ENCODE assay signal across 9 cellular contexts in the genomic region with DNA sequence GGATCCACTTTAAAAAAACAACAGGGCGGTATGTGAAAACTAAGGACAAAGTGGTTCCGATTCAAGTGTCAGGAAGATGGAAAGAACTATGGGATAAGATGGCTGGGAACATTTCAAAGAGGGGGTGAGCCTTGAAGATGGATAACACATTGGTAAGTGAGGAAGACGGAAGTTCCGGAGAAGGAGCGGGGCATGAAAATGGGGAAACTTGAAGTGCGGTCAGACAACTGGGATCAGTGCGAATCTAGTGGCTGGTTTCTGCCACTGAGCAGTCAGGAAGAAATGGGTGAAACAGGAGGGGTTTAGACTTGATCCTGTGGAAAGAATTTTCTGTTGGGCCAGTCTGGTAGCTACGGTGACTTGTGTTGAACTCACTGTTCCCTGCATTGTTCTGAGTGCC. TPM values are rescaled to one million over a fixed set of nuclear protein-coding genes. Genes with fewer than 3 reads are reported as not detected.
DNase-seq lines count a peak whose midpoint lies in the region; ATAC-seq and TF ChIP-seq lines count a peak whose summit lies in the region.
"Had no signal": no experiment of that assay in that cellular context is flagged by ENCODE, and none has a peak within 500 bp of the region (broad histone marks: within the 10 kb centered on the region; RNA-seq: fewer than 3 reads in every experiment).

No MANE protein-coding gene starts in this region.

- H3K4me3 Mint-ChIP-seq in T-helper 2 cell treated with Interferon-gamma antibody and Interleukin-4, amounts not matched to agents 5 μg/mL and 100 μg/mL, for 36 hours, result peak overlapping the region; percentile 92
- peak overlapping the region; percentile 87 for H3K4me3 Mint-ChIP-seq in activated CD4-positive, alpha-beta memory T cell treated with anti-CD3 and anti-CD28 coated beads, Interleukin-2, amount 10 ng/mL, durations not matched to agents 7 days and 5 days

- H3K27me3 ChIP-seq in iPS-15b (ENCODE audit: control insufficient read depth, insufficient read depth, low read length), result no peaks in the 10 kb centered on the region
- H3K27me3 ChIP-seq in stomach smooth muscle (ENCODE audit: control insufficient read depth in 1 of 2, insufficient read depth in 2 of 2, low read length in 2 of 2), result no peaks in the 10 kb centered on the region

- no peaks in the 10 kb centered on the region for H3K9me3 ChIP-seq in iPS-15b (ENCODE audit: control insufficient read depth, insufficient read depth, low read length)
- no peaks in the 10 kb centered on the region for H3K9me3 ChIP-seq in stomach smooth muscle (ENCODE audit: control insufficient read depth in 2 of 2, low read length in 2 of 2)

- TF ChIP-seq CTCF in RWPE1 (conservative IDR thresholded peaks at IDR 0.05; ENCODE audit: low read depth), result no peak

- no peaks in the 10 kb centered on the region for H3K4me1 ChIP-seq in iPS-15b (ENCODE audit: control insufficient read depth, insufficient read depth, low read length)
- H3K4me1 ChIP-seq in stomach smooth muscle (ENCODE audit: control insufficient read depth, insufficient read depth, low read length), result peaks cover 23% of the 10 kb centered on the region

- peaks cover 10% of the 10 kb centered on the region for H3K36me3 Mint-ChIP-seq in T-helper 2 cell treated with Interferon-gamma antibody and Interleukin-4, amounts not matched to agents 5 μg/mL and 100 μg/mL, for 36 hours (ENCODE audit: low read depth)
- peaks cover 25% of the 10 kb centered on the region for H3K36me3 Mint-ChIP-seq in activated CD4-positive, alpha-beta memory T cell treated with anti-CD3 and anti-CD28 coated beads, Interleukin-2, amount 10 ng/mL, durations not matched to agents 7 days and 5 days (ENCODE audit: low read depth)

- H3K9ac ChIP-seq in iPS-15b (ENCODE audit: low read depth, low read length), result no peak overlapping the region
- H3K9ac ChIP-seq in stomach smooth muscle (ENCODE audit: low read length in 2 of 2), result peak overlapping the region; percentile 6 to 76

- DNase-seq in T-helper 2 cell treated with Interferon-gamma antibody and Interleukin-4, amounts not matched to agents 5 μg/mL and 100 μg/mL, for 36 hours (ENCODE audit: low spot score), result no peak
- DNase-seq in T-helper 2 cell (no peak), RWPE1 (ENCODE audit: low spot score) (no peak)
- no peak for DNase-seq in activated CD4-positive, alpha-beta memory T cell treated with anti-CD3 and anti-CD28 coated beads, Interleukin-2, amount 10 ng/mL, durations not matched to agents 7 days and 5 days
- no peak for DNase-seq in stimulated activated CD4-positive, alpha-beta T cell treated with anti-CD3 and anti-CD28 coated beads, Interleukin-4, amount 100 ng/mL, for 4 hours
- DNase-seq: SW 1271 had no signal

- H3K4me1 Mint-ChIP-seq in T-helper 2 cell treated with Interferon-gamma antibody and Interleukin-4, amounts not matched to agents 5 μg/mL and 100 μg/mL, for 36 hours (ENCODE audit: low read depth), result peaks cover 45% of the 10 kb centered on the region
- H3K4me1 Mint-ChIP-seq in activated CD4-positive, alpha-beta memory T cell treated with anti-CD3 and anti-CD28 coated beads, Interleukin-2, amount 10 ng/mL, durations not matched to agents 7 days and 5 days, result peaks cover 64% of the 10 kb centered on the region

- ATAC-seq in GM18502 (IDR thresholded peaks at IDR 0.05; ENCODE audit: poor library complexity, unreplicated experiment), result no peak

- peak overlapping the region; percentile 90 for H3K4me3 ChIP-seq in iPS-15b (ENCODE audit: low read depth, low read length)
- peak overlapping the region; percentile 86 to 91 for H3K4me3 ChIP-seq in stomach smooth muscle (ENCODE audit: low read length in 2 of 2)

- no peaks in the 10 kb centered on the region for H3K27me3 Mint-ChIP-seq in T-helper 2 cell treated with Interferon-gamma antibody and Interleukin-4, amounts not matched to agents 5 μg/mL and 100 μg/mL, for 36 hours (ENCODE audit: low read depth)
- no peaks in the 10 kb centered on the region for H3K27me3 Mint-ChIP-seq in activated CD4-positive, alpha-beta memory T cell treated with anti-CD3 and anti-CD28 coated beads, Interleukin-2, amount 10 ng/mL, durations not matched to agents 7 days and 5 days

- H3K27ac Mint-ChIP-seq in T-helper 2 cell treated with Interferon-gamma antibody and Interleukin-4, amounts not matched to agents 5 μg/mL and 100 μg/mL, for 36 hours, result peak overlapping the region; percentile 3
- H3K27ac Mint-ChIP-seq in activated CD4-positive, alpha-beta memory T cell treated with anti-CD3 and anti-CD28 coated beads, Interleukin-2, amount 10 ng/mL, durations not matched to agents 7 days and 5 days, result peak overlapping the region; percentile 27

- H3K27ac ChIP-seq in stomach smooth muscle (ENCODE audit: low read length) (no peak overlapping the region), RWPE1 (no peak overlapping the region; the same call in 1 of the 2 replicates)

- POLR2A ChIA-PET in activated CD4-positive, alpha-beta memory T cell treated with anti-CD3 and anti-CD28 coated beads, Interleukin-2, amount 10 ng/mL, durations not matched to agents 7 days and 5 days (lab: Charles Lee), result interaction anchor here (1.3 to 3.6 kb wide), 3 partner anchors 9 to 81 kb away, joined by 3 to 43 read pairs (median 15); partner anchors contain the start of genes CFAP61 and CRNKL1
- POLR2A ChIA-PET in RWPE1 (lab: Yijun Ruan, JAX; ENCODE audit: low non-redundant PET), result no interaction called here

- CTCF ChIA-PET in activated CD4-positive, alpha-beta memory T cell treated with anti-CD3 and anti-CD28 coated beads, Interleukin-2, amount 10 ng/mL, durations not matched to agents 7 days and 5 days (lab: Charles Lee), result interaction anchor here (3.1 kb wide), 1 partner anchor 33 kb away, joined by 33 read pairs; the partner anchor contains the start of genes CFAP61 and CRNKL1
- CTCF ChIA-PET in RWPE1 (lab: Yijun Ruan, JAX), result no interaction called here

- H3K9me3 Mint-ChIP-seq in T-helper 2 cell treated with Interferon-gamma antibody and Interleukin-4, amounts not matched to agents 5 μg/mL and 100 μg/mL, for 36 hours, result no peaks in the 10 kb centered on the region
- H3K9me3 Mint-ChIP-seq in activated CD4-positive, alpha-beta memory T cell treated with anti-CD3 and anti-CD28 coated beads, Interleukin-2, amount 10 ng/mL, durations not matched to agents 7 days and 5 days, result no peaks in the 10 kb centered on the region

- H3K36me3 ChIP-seq in iPS-15b (ENCODE audit: control insufficient read depth, insufficient read depth, low read length), result no peaks in the 10 kb centered on the region
- peaks cover 1 to 6% of the 10 kb centered on the region in 2 donors for H3K36me3 ChIP-seq in stomach smooth muscle (ENCODE audit: control insufficient read depth in 2 of 2, insufficient read depth in 2 of 2, low read length in 2 of 2)

RNA-seq across cellular contexts. Expression of gene NAA20, which starts 1.2 kb away (rescaled TPM):
- total RNA-seq in activated CD4-positive, alpha-beta memory T cell treated with anti-CD3 and anti-CD28 coated beads, Interleukin-2, amount 10 ng/mL, durations not matched to agents 7 days and 5 days, result 10 to 100 TPM; 53.3 to 53.7 TPM

RNA-seq across cellular contexts. Expression of gene CRNKL1, which starts 33.9 kb away (rescaled TPM):
- 10 to 100 TPM; 20.4 to 21.8 TPM for total RNA-seq in activated CD4-positive, alpha-beta memory T cell treated with anti-CD3 and anti-CD28 coated beads, Interleukin-2, amount 10 ng/mL, durations not matched to agents 7 days and 5 days

RNA-seq across cellular contexts. Expression of gene CFAP61, which starts 34.0 kb away (rescaled TPM):
- total RNA-seq in activated CD4-positive, alpha-beta memory T cell treated with anti-CD3 and anti-CD28 coated beads, Interleukin-2, amount 10 ng/mL, durations not matched to agents 7 days and 5 days, result not detected
